21 cellular contexts compared by ENCODE assay signal in the genomic region with DNA sequence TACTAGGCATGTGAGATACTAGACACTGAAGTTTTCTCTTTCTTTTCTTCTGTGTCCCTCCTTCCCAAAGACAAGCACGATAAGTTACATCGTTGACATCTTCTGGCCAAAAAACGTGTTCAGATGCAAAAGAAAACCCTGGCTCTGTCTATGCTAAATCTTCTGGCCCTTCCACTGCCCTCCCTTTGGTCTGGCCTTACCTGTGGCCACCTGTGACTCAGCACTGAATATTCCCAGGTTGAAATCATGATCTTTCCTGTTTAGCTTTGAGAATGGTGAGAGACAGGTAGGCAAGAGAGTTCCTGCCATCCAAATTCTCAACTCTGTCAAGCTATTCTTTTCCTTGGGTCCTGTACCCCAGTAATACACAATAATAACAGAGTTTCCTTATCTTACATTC.
"Had no signal": no experiment of that assay in that cellular context is flagged by ENCODE, and none has a peak within 500 bp of the region (broad histone marks: within the 10 kb centered on the region; RNA-seq: fewer than 3 reads in every experiment).

No MANE protein-coding gene starts in this region.

- H3K36me3 ChIP-seq: MG63, SJSA1 had no signal

- H3K27me3 ChIP-seq: MG63, SJSA1 had no signal

- H3K4me3 ChIP-seq: MG63, SJSA1, SK-N-MC had no signal

- ATAC-seq: Panc1, Right ventricle myocardium inferior had no signal

- H3K9me3 ChIP-seq: MG63, SJSA1 had no signal

- H3K4me1 ChIP-seq: SJSA1 had no signal

- DNase-seq: KBM-7, MG63, NCI-H1092 treated with DMSO at 0.1 percent for 48 hours, NCI-H1436, NCI-H187, NCI-H2029, NCI-H2081 treated with DMSO at 0.1 percent for 48 hours, NCI-H2171, NCI-H226, NCI-H446, NCI-H510A, NCI-H524 treated with DMSO at 0.1 percent for 48 hours, NCI-H69, NCI-H774, SIG-M5 had no signal

- H3K27ac ChIP-seq: HL-60, RWPE1, SJSA1, SK-N-MC had no signal
